In the genomic region with DNA sequence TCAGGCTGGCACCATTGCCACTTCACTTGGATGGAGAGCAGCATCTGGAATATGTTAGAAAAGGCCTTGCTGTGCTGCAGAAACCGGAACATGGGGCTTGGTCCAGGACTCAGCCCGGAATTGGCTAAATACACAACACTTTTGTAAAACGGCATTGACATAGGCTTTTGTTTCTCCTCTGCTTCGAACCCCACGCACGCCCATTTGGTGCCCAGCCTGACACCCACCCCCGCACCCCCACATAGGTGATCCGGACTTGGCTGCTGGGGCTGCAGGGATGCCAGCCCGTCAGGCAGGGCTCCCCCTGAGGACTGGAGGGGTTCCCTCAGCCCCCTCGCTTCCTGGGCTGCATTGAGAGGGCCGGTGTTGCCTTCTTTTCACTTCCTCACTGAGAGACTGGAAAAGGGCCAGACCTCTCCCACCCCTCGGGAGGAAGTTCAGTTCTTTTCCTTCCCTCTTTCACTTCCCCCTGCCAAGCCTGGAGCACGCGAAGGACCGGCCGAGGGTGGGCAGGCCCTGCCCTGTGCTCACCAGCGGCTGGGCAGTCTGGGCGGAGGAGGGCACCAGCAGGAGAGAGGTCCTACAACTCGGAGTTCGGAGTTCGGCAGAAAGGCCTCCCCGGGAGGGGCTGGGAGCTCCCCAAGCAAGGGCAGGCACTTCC, we compare ENCODE assay signal across 11 cellular contexts. TPM values are rescaled to one million over a fixed set of nuclear protein-coding genes. Genes with fewer than 3 reads are reported as not detected.
A peak's percentile ranks its signal among the peaks of the same experiment; 100 is the strongest.
DNase-seq lines count a peak whose midpoint lies in the region; ATAC-seq lines count a peak whose summit lies in the region.
"Had no signal": no experiment of that assay in that cellular context is flagged by ENCODE, and none has a peak within 500 bp of the region (broad histone marks: within the 10 kb centered on the region; RNA-seq: fewer than 3 reads in every experiment).

No MANE protein-coding gene starts in this region.

- H3K4me1 ChIP-seq in right cardiac atrium (ENCODE audit: control insufficient read depth, insufficient read depth, low read length) (peaks cover 5% of the 10 kb centered on the region), rectal smooth muscle tissue (ENCODE audit: control insufficient read depth, insufficient read depth, low read length) (no peaks in the 10 kb centered on the region)

- ATAC-seq in right cardiac atrium (peak; percentile 81 to 87), esophagus mucosa (no peak), HG02981 (IDR thresholded peaks at IDR 0.05; ENCODE audit: unreplicated experiment) (no peak), GM18867 (IDR thresholded peaks at IDR 0.05; ENCODE audit: unreplicated experiment) (no peak)
- ATAC-seq: CD8-positive, alpha-beta T cell had no signal

- intact Hi-C loops in right cardiac atrium (cut with DNase I), result no loop called here

- peak; percentile 28 for DNase-seq in GDM1 (lab: John Stamatoyannopoulos, UW)
- peak in 50 of 56 donors; percentile 53 to 94 (median 81) for DNase-seq in amygdala (lab: John Stamatoyannopoulos, UW)
- DNase-seq in right cardiac atrium, result peak; percentile 71 to 91 (median 91)
- no peak for DNase-seq in NCI-H2196 treated with DMSO at 0.1 percent for 48 hours (lab: John Stamatoyannopoulos, UW; ENCODE audit: unreplicated experiment)
- DNase-seq: activated CD4-positive, alpha-beta T cell treated with anti-CD3 and anti-CD28 coated beads for 1 hour; CD8-positive, alpha-beta T cell; stimulated activated CD4-positive, alpha-beta T cell treated with anti-CD3 and anti-CD28 coated beads, Interleukin-1b, Interleukin-23, amount 100 ng/mL, for 48 hours had no signal

- 23% methylated on average over 22 of the region's 22 CpGs for WGBS in right cardiac atrium

- peak overlapping the region; percentile 72 for H3K27ac ChIP-seq in right cardiac atrium (ENCODE audit: low read length)
- peak overlapping the region; percentile 22 for H3K27ac ChIP-seq in rectal smooth muscle tissue (ENCODE audit: low read depth, low read length)

- H3K36me3 ChIP-seq in rectal smooth muscle tissue (ENCODE audit: control insufficient read depth, insufficient read depth, low read length), result no peaks in the 10 kb centered on the region

- H3K27me3 ChIP-seq in right cardiac atrium (ENCODE audit: control insufficient read depth, insufficient read depth) (no peaks in the 10 kb centered on the region), rectal smooth muscle tissue (ENCODE audit: control insufficient read depth, insufficient read depth, low read length) (no peaks in the 10 kb centered on the region)

- H3K9me3 ChIP-seq in right cardiac atrium (ENCODE audit: control insufficient read depth, low read length), result no peaks in the 10 kb centered on the region

- H3K4me3 ChIP-seq in right cardiac atrium (ENCODE audit: low read length) (no peak overlapping the region), rectal smooth muscle tissue (ENCODE audit: low read length) (peak overlapping the region; percentile 2)

- no peak overlapping the region for H3K9ac ChIP-seq in rectal smooth muscle tissue (ENCODE audit: low read length)

RNA-seq across cellular contexts. Expression of a gene that starts 17.9 kb away (rescaled TPM):
- 1,000 to 10,000 TPM in 1 of 4 donors, 100 to 1,000 TPM in 3; 785 to 1,029 (median 931) TPM for total RNA-seq in right cardiac atrium
- polyA plus RNA-seq in right cardiac atrium, result 1,076 TPM
- 292 TPM for total RNA-seq in esophagus mucosa

RNA-seq across cellular contexts. Expression of a gene that starts 33.2 kb away (rescaled TPM):
- total RNA-seq in right cardiac atrium (not detected), esophagus mucosa (not detected)
- not detected for polyA plus RNA-seq in right cardiac atrium
- total RNA-seq: CD8-positive, alpha-beta T cell had no signal

RNA-seq across cellular contexts. Expression of a gene that starts 50.0 kb away (rescaled TPM):
- not detected for total RNA-seq in right cardiac atrium
- polyA plus RNA-seq in right cardiac atrium, result not detected
- not detected for total RNA-seq in esophagus mucosa
- total RNA-seq: CD8-positive, alpha-beta T cell had no signal

Comparison
In these comparisons a context has a peak if more than half of its experiments do, and no peak if none do; other contexts are left out.
1. ATAC-seq: peak in right cardiac atrium (2 of 2); none in esophagus mucosa (single experiment), HG02981 (single experiment) and GM18867 (single experiment).